In the genomic region with DNA sequence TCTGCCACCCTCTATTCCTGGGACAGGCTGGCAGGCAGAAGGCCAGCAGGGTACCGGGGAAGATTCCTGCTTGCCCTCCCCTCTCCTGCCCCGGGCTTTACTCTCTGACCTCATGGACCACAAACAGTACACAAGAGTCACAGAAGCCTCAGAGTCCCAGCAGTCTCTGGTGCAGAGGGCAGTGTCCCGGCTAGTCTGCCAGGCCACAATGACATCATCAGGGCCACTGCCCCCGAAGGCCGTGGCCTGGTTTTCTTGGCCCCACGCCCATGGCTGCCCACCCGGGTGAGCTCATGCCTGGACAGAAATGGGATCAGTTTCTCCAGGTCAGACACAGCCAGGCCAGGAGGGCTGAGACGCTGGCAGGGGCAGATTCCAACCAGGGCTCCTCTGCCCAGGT, we compare ENCODE assay signal across 1 cellular context.
TF ChIP-seq lines count a peak whose summit lies in the region.

No MANE protein-coding gene starts in this region.

TF ChIP-seq in HepG2, 621 proteins besides CTCF, POLR2A, EP300 and RAD21 (continued from another document and continues in another):
- TF ChIP-seq, protein P1, sequence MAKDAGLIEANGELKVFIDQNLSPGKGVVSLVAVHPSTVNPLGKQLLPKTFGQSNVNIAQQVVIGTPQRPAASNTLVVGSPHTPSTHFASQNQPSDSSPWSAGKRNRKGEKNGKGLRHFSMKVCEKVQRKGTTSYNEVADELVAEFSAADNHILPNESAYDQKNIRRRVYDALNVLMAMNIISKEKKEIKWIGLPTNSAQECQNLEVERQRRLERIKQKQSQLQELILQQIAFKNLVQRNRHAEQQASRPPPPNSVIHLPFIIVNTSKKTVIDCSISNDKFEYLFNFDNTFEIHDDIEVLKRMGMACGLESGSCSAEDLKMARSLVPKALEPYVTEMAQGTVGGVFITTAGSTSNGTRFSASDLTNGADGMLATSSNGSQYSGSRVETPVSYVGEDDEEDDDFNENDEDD (CRISPR knock-in tag; IDR thresholded peaks at IDR 0.05; ENCODE audit: borderline replicate concordance) = no peak
- TF ChIP-seq, protein P2, sequence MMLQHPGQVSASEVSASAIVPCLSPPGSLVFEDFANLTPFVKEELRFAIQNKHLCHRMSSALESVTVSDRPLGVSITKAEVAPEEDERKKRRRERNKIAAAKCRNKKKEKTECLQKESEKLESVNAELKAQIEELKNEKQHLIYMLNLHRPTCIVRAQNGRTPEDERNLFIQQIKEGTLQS (CRISPR knock-in tag; IDR thresholded peaks at IDR 0.05) = peak; percentile 71
- TF ChIP-seq NFE2 (CRISPR knock-in tag; IDR thresholded peaks at IDR 0.05) (no peak), ZNF563 (CRISPR knock-in tag; IDR thresholded peaks at IDR 0.05) (no peak), TOE1 (CRISPR knock-in tag; IDR thresholded peaks at IDR 0.05) (no peak), NFKBIZ (CRISPR knock-in tag; IDR thresholded peaks at IDR 0.05) (no peak), MEF2D (CRISPR knock-in tag; IDR thresholded peaks at IDR 0.05) (no peak), ZNF138 (CRISPR knock-in tag; IDR thresholded peaks at IDR 0.05; ENCODE audit: low read depth) (no peak), ZNF235 (CRISPR knock-in tag; IDR thresholded peaks at IDR 0.05; ENCODE audit: borderline replicate concordance) (no peak), CREB1 (IDR thresholded peaks at IDR 0.05) (peak; percentile 76), CREB1 (CRISPR knock-in tag; IDR thresholded peaks at IDR 0.05) (0 out of 2 replicates have a peak, but pooled peaks have one; percentile 30), ZSCAN12 (CRISPR knock-in tag; IDR thresholded peaks at IDR 0.05) (no peak), TAF15 (IDR thresholded peaks at IDR 0.05; ENCODE audit: low read depth, low read length, poor library complexity, severe bottlenecking) (no peak), ZNF615 (CRISPR knock-in tag; IDR thresholded peaks at IDR 0.05; ENCODE audit: borderline replicate concordance) (no peak), ZNF761 (CRISPR knock-in tag; conservative IDR thresholded peaks at IDR 0.05) (no peak), RARA (CRISPR knock-in tag; IDR thresholded peaks at IDR 0.05) (peak; percentile 78), HNF4G (IDR thresholded peaks at IDR 0.05; ENCODE audit: borderline replicate concordance, low read depth, low read length) (peak; percentile 41; the same call in 1 of the 2 replicates), HNF4G (CRISPR knock-in tag; IDR thresholded peaks at IDR 0.05; ENCODE audit: borderline replicate concordance, low read depth) (no peak), HNRNPUL1 (IDR thresholded peaks at IDR 0.05; ENCODE audit: low read depth, low read length) (no peak), ZZZ3 (CRISPR knock-in tag; IDR thresholded peaks at IDR 0.05; ENCODE audit: borderline replicate concordance) (no peak; the same call in 1 of the 2 replicates), NFE2L2 (IDR thresholded peaks at IDR 0.05; ENCODE audit: low read length) (no peak), STAT5B (CRISPR knock-in tag; IDR thresholded peaks at IDR 0.05) (no peak), KAT2B (IDR thresholded peaks at IDR 0.05; ENCODE audit: borderline replicate concordance, low read depth, low read length) (no peak)
- TF ChIP-seq, protein P3, sequence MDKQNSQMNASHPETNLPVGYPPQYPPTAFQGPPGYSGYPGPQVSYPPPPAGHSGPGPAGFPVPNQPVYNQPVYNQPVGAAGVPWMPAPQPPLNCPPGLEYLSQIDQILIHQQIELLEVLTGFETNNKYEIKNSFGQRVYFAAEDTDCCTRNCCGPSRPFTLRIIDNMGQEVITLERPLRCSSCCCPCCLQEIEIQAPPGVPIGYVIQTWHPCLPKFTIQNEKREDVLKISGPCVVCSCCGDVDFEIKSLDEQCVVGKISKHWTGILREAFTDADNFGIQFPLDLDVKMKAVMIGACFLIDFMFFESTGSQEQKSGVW (CRISPR knock-in tag; IDR thresholded peaks at IDR 0.05; ENCODE audit: borderline replicate concordance) = no peak
- TF ChIP-seq, protein P4, sequence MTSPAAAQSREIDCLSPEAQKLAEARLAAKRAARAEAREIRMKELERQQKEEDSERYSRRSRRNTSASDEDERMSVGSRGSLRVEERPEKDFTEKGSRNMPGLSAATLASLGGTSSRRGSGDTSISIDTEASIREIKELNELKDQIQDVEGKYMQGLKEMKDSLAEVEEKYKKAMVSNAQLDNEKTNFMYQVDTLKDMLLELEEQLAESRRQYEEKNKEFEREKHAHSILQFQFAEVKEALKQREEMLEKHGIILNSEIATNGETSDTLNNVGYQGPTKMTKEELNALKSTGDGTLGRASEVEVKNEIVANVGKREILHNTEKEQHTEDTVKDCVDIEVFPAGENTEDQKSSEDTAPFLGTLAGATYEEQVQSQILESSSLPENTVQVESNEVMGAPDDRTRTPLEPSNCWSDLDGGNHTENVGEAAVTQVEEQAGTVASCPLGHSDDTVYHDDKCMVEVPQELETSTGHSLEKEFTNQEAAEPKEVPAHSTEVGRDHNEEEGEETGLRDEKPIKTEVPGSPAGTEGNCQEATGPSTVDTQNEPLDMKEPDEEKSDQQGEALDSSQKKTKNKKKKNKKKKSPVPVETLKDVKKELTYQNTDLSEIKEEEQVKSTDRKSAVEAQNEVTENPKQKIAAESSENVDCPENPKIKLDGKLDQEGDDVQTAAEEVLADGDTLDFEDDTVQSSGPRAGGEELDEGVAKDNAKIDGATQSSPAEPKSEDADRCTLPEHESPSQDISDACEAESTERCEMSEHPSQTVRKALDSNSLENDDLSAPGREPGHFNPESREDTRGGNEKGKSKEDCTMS (CRISPR knock-in tag; conservative IDR thresholded peaks at IDR 0.05) = no peak
- TF ChIP-seq, protein P5, sequence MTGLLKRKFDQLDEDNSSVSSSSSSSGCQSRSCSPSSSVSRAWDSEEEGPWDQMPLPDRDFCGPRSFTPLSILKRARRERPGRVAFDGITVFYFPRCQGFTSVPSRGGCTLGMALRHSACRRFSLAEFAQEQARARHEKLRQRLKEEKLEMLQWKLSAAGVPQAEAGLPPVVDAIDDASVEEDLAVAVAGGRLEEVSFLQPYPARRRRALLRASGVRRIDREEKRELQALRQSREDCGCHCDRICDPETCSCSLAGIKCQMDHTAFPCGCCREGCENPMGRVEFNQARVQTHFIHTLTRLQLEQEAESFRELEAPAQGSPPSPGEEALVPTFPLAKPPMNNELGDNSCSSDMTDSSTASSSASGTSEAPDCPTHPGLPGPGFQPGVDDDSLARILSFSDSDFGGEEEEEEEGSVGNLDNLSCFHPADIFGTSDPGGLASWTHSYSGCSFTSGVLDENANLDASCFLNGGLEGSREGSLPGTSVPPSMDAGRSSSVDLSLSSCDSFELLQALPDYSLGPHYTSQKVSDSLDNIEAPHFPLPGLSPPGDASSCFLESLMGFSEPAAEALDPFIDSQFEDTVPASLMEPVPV (CRISPR knock-in tag; IDR thresholded peaks at IDR 0.05) = no peak
- TF ChIP-seq, protein P6, sequence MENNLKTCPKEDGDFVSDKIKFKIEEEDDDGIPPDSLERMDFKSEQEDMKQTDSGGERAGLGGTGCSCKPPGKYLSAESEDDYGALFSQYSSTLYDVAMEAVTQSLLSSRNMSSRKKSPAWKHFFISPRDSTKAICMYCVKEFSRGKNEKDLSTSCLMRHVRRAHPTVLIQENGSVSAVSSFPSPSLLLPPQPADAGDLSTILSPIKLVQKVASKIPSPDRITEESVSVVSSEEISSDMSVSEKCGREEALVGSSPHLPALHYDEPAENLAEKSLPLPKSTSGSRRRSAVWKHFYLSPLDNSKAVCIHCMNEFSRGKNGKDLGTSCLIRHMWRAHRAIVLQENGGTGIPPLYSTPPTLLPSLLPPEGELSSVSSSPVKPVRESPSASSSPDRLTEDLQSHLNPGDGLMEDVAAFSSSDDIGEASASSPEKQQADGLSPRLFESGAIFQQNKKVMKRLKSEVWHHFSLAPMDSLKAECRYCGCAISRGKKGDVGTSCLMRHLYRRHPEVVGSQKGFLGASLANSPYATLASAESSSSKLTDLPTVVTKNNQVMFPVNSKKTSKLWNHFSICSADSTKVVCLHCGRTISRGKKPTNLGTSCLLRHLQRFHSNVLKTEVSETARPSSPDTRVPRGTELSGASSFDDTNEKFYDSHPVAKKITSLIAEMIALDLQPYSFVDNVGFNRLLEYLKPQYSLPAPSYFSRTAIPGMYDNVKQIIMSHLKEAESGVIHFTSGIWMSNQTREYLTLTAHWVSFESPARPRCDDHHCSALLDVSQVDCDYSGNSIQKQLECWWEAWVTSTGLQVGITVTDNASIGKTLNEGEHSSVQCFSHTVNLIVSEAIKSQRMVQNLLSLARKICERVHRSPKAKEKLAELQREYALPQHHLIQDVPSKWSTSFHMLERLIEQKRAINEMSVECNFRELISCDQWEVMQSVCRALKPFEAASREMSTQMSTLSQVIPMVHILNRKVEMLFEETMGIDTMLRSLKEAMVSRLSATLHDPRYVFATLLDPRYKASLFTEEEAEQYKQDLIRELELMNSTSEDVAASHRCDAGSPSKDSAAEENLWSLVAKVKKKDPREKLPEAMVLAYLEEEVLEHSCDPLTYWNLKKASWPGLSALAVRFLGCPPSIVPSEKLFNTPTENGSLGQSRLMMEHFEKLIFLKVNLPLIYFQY (CRISPR knock-in tag; IDR thresholded peaks at IDR 0.05; ENCODE audit: borderline replicate concordance) = no peak
- TF ChIP-seq, protein P7, sequence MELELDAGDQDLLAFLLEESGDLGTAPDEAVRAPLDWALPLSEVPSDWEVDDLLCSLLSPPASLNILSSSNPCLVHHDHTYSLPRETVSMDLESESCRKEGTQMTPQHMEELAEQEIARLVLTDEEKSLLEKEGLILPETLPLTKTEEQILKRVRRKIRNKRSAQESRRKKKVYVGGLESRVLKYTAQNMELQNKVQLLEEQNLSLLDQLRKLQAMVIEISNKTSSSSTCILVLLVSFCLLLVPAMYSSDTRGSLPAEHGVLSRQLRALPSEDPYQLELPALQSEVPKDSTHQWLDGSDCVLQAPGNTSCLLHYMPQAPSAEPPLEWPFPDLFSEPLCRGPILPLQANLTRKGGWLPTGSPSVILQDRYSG (CRISPR knock-in tag; IDR thresholded peaks at IDR 0.05) = no peak
- TF ChIP-seq, protein P8, sequence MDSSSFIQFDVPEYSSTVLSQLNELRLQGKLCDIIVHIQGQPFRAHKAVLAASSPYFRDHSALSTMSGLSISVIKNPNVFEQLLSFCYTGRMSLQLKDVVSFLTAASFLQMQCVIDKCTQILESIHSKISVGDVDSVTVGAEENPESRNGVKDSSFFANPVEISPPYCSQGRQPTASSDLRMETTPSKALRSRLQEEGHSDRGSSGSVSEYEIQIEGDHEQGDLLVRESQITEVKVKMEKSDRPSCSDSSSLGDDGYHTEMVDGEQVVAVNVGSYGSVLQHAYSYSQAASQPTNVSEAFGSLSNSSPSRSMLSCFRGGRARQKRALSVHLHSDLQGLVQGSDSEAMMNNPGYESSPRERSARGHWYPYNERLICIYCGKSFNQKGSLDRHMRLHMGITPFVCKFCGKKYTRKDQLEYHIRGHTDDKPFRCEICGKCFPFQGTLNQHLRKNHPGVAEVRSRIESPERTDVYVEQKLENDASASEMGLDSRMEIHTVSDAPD (CRISPR knock-in tag; IDR thresholded peaks at IDR 0.05) = no peak
- TF ChIP-seq, protein P9, sequence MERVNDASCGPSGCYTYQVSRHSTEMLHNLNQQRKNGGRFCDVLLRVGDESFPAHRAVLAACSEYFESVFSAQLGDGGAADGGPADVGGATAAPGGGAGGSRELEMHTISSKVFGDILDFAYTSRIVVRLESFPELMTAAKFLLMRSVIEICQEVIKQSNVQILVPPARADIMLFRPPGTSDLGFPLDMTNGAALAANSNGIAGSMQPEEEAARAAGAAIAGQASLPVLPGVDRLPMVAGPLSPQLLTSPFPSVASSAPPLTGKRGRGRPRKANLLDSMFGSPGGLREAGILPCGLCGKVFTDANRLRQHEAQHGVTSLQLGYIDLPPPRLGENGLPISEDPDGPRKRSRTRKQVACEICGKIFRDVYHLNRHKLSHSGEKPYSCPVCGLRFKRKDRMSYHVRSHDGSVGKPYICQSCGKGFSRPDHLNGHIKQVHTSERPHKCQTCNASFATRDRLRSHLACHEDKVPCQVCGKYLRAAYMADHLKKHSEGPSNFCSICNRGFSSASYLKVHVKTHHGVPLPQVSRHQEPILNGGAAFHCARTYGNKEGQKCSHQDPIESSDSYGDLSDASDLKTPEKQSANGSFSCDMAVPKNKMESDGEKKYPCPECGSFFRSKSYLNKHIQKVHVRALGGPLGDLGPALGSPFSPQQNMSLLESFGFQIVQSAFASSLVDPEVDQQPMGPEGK (CRISPR knock-in tag; IDR thresholded peaks at IDR 0.05) = peak; percentile 36; the same call in 1 of the 2 replicates
- TF ChIP-seq, protein P10, sequence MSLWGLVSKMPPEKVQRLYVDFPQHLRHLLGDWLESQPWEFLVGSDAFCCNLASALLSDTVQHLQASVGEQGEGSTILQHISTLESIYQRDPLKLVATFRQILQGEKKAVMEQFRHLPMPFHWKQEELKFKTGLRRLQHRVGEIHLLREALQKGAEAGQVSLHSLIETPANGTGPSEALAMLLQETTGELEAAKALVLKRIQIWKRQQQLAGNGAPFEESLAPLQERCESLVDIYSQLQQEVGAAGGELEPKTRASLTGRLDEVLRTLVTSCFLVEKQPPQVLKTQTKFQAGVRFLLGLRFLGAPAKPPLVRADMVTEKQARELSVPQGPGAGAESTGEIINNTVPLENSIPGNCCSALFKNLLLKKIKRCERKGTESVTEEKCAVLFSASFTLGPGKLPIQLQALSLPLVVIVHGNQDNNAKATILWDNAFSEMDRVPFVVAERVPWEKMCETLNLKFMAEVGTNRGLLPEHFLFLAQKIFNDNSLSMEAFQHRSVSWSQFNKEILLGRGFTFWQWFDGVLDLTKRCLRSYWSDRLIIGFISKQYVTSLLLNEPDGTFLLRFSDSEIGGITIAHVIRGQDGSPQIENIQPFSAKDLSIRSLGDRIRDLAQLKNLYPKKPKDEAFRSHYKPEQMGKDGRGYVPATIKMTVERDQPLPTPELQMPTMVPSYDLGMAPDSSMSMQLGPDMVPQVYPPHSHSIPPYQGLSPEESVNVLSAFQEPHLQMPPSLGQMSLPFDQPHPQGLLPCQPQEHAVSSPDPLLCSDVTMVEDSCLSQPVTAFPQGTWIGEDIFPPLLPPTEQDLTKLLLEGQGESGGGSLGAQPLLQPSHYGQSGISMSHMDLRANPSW (CRISPR knock-in tag; IDR thresholded peaks at IDR 0.05; ENCODE audit: borderline replicate concordance) = no peak
